ENCODE assay signal across 1 cellular context in genomic region chr2:54666741-54667639, GRCh38.
TF ChIP-seq lines count a peak whose summit lies in the region.

No MANE protein-coding gene starts in this region.

TF ChIP-seq in HepG2, 621 proteins besides CTCF, POLR2A, EP300 and RAD21 (continued from another document and continues in another):
- no peak for TF ChIP-seq ZBTB37 (CRISPR knock-in tag; IDR thresholded peaks at IDR 0.05)
- no peak for TF ChIP-seq ZNF326 (CRISPR knock-in tag; IDR thresholded peaks at IDR 0.05; ENCODE audit: borderline replicate concordance)
- peak; percentile 38; the same call in 1 of the 2 replicates for TF ChIP-seq ZNF605 (CRISPR knock-in tag; IDR thresholded peaks at IDR 0.05)
- peak; percentile 47 for TF ChIP-seq ATF3 (CRISPR knock-in tag; IDR thresholded peaks at IDR 0.05)
- no peak for TF ChIP-seq ZNF34 (CRISPR knock-in tag; IDR thresholded peaks at IDR 0.05; ENCODE audit: borderline replicate concordance)
- TF ChIP-seq DMAP1 (CRISPR knock-in tag; IDR thresholded peaks at IDR 0.05), result peak; percentile 58; the same call in 1 of the 2 replicates
- TF ChIP-seq ZNF350 (CRISPR knock-in tag; IDR thresholded peaks at IDR 0.05; ENCODE audit: borderline replicate concordance, low read depth), result peak; percentile 78; the same call in 1 of the 2 replicates
- no peak for TF ChIP-seq SALL2 (CRISPR knock-in tag; IDR thresholded peaks at IDR 0.05)
- no peak for TF ChIP-seq RNF2 (conservative IDR thresholded peaks at IDR 0.05; ENCODE audit: low read depth)
- peak; percentile 88 for TF ChIP-seq THRA (CRISPR knock-in tag; IDR thresholded peaks at IDR 0.05; ENCODE audit: borderline replicate concordance)
- TF ChIP-seq ZNF407 (CRISPR knock-in tag; IDR thresholded peaks at IDR 0.05; ENCODE audit: not compliant biosample characterization), result no peak
- no peak for TF ChIP-seq ZZZ3 (CRISPR knock-in tag; IDR thresholded peaks at IDR 0.05; ENCODE audit: borderline replicate concordance)
- TF ChIP-seq ZBTB44 (CRISPR knock-in tag; IDR thresholded peaks at IDR 0.05), result no peak
- TF ChIP-seq ZNF317 (CRISPR knock-in tag; IDR thresholded peaks at IDR 0.05), result no peak
- TF ChIP-seq HOXA5 (CRISPR knock-in tag; IDR thresholded peaks at IDR 0.05), result peak; percentile 80
- TF ChIP-seq TFDP2 (CRISPR knock-in tag; IDR thresholded peaks at IDR 0.05), result peak; percentile 58
- TF ChIP-seq EEA1 (CRISPR knock-in tag; IDR thresholded peaks at IDR 0.05; ENCODE audit: borderline replicate concordance), result no peak
- no peak; the same call in 1 of the 2 replicates for TF ChIP-seq ELF1 (CRISPR knock-in tag; IDR thresholded peaks at IDR 0.05)
- no peak for TF ChIP-seq SNAPC2 (CRISPR knock-in tag; IDR thresholded peaks at IDR 0.05)
- no peak for TF ChIP-seq ZNF549 (CRISPR knock-in tag; IDR thresholded peaks at IDR 0.05)
- TF ChIP-seq ZNF567 (CRISPR knock-in tag; IDR thresholded peaks at IDR 0.05; ENCODE audit: borderline replicate concordance), result no peak
- no peak for TF ChIP-seq ARID3A (IDR thresholded peaks at IDR 0.05; ENCODE audit: low read depth, low read length)
- no peak for TF ChIP-seq NR1H2 (CRISPR knock-in tag; IDR thresholded peaks at IDR 0.05; ENCODE audit: borderline replicate concordance, low read depth)
- no peak for TF ChIP-seq FOXP1 (IDR thresholded peaks at IDR 0.05)
- TF ChIP-seq FOXP1 (CRISPR knock-in tag; IDR thresholded peaks at IDR 0.05), result peak; percentile 65; the same call in 1 of the 2 replicates
- no peak for TF ChIP-seq SMYD3 (CRISPR knock-in tag; IDR thresholded peaks at IDR 0.05)
- TF ChIP-seq ZBTB20 (CRISPR knock-in tag; IDR thresholded peaks at IDR 0.05; ENCODE audit: borderline replicate concordance, low read depth), result no peak
- no peak for TF ChIP-seq ZNF781 (CRISPR knock-in tag; IDR thresholded peaks at IDR 0.05; ENCODE audit: borderline replicate concordance, not compliant biosample characterization)
- peak; percentile 90 for TF ChIP-seq ZNF792 (CRISPR knock-in tag; IDR thresholded peaks at IDR 0.05)
- TF ChIP-seq ZFYVE20 (CRISPR knock-in tag; IDR thresholded peaks at IDR 0.05; ENCODE audit: borderline replicate concordance, low read depth), result no peak
- no peak for TF ChIP-seq USF2 (IDR thresholded peaks at IDR 0.05; ENCODE audit: low read depth, low read length)
- no peak for TF ChIP-seq USF2 (CRISPR knock-in tag; IDR thresholded peaks at IDR 0.05; ENCODE audit: borderline replicate concordance)
- peak; percentile 43; the same call in 1 of the 2 replicates for TF ChIP-seq PHF8 (CRISPR knock-in tag; IDR thresholded peaks at IDR 0.05)
- TF ChIP-seq ZEB1 (IDR thresholded peaks at IDR 0.05; ENCODE audit: insufficient replicate concordance, low read depth), result no peak
- TF ChIP-seq ZNF24 (IDR thresholded peaks at IDR 0.05), result no peak
